Comparison of ENCODE assay signal across 29 cellular contexts in the genomic region with DNA sequence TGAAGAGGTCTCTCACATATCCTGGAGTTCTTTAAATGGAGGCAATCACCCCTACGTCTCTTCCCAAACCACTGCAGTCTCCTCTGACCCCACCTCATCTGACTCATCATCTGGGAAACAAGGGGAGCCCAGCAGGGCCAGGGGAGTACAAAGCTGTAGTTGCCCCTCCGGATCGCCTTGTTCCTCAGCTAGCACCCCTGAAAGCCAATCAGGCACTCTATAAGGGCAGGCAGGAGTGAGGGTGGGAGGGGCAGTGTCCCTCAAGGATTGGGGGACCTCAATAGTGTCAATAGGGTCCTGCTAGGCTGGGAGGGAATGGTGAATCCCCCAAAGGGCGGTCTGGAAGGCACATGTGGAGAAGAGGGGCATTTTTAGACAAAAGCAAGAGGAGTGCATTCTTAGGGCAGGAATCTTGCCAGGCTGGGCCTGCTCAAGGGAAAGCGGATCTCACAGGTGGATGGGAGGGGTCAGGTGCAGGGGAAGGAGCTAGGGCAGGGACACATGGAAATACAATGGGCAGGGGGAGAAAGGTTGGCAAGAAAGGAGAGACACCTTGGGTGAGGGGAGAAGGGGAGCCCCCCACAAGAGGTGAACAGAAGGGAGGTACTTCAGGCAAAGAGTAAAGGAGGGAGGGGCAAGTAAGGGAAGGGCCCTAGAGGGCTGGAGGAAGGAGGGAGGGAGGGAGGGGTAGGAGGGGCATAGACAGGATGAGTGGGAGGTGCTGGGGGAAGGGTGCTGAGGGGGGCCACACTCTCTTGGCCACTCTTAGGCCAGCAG. TPM values are rescaled to one million over a fixed set of nuclear protein-coding genes. Genes with fewer than 3 reads are reported as not detected.
A peak's percentile ranks its signal among the peaks of the same experiment; 100 is the strongest.
DNase-seq lines count a peak whose midpoint lies in the region; ATAC-seq and TF ChIP-seq lines count a peak whose summit lies in the region.
"Had no signal": no experiment of that assay in that cellular context is flagged by ENCODE, and none has a peak within 500 bp of the region (broad histone marks: within the 10 kb centered on the region; RNA-seq: fewer than 3 reads in every experiment).

No MANE protein-coding gene starts in this region.

- no peak overlapping the region; the same call in 1 of the 2 replicates for H3K4me3 Mint-ChIP-seq in WTC11
- H3K4me3 Mint-ChIP-seq: activated CD8-positive, alpha-beta T cell treated with anti-CD3 and anti-CD28 coated beads for 36 hours; CD14-positive monocyte; neural progenitor cell had no signal

- H3K27me3 Mint-ChIP-seq in WTC11 (ENCODE audit: low read depth) = peaks cover 16% of the 10 kb centered on the region

- no peak for TF ChIP-seq POLR2A in thyroid gland (IDR thresholded peaks at IDR 0.05)

- no peak overlapping the region for H3K14ac ChIP-seq in mesenchymal stem cell (ENCODE audit: low read length in 2 of 2)

- no peak overlapping the region for H3K23ac ChIP-seq in mesenchymal stem cell (ENCODE audit: low read length in 2 of 2)

- POLR2A ChIA-PET in WTC11 (lab: Charles Lee) = interaction anchor here (1.4 to 2.4 kb wide), 5 partner anchors 10 to 116 kb away, joined by 3 to 14 read pairs (median 5); partner anchors contain the start of genes ELF3 and LMOD1

- H2BK12ac ChIP-seq in mesenchymal stem cell (ENCODE audit: low read length in 2 of 2) = no peak overlapping the region

- no peak overlapping the region for H3K4me3 ChIP-seq in H7 (ENCODE audit: insufficient read depth, low read depth, low read length)
- no peak overlapping the region for H3K4me3 ChIP-seq in mesenchymal stem cell (ENCODE audit: insufficient read depth in 1 of 2, low read depth in 1 of 2, low read length in 2 of 2)
- H3K4me3 ChIP-seq in thyroid gland (replicated peaks in 1 of 3) = no peak overlapping the region
- H3K4me3 ChIP-seq: hepatocyte, mucosa of descending colon, neural progenitor cell, spleen, upper lobe of left lung had no signal

- H3K27ac ChIP-seq in mesenchymal stem cell (ENCODE audit: low read length, poor library complexity, severe bottlenecking) (no peak overlapping the region), thyroid gland (no peak overlapping the region)
- H3K27ac ChIP-seq: hepatocyte, neural progenitor cell, spleen, upper lobe of left lung had no signal

- CTCF ChIA-PET in WTC11 (lab: Charles Lee) = interaction anchor here (0.5 to 5.7 kb wide), 30 partner anchors 10 to 458 kb away, joined by 3 to 135 read pairs (median 14); partner anchors contain the start of genes ELF3, GPR37L1, IPO9 and LMOD1

- peaks cover 6% of the 10 kb centered on the region; the same call in 1 of the 2 replicates for H3K27me3 ChIP-seq in H7 (ENCODE audit: control insufficient read depth, insufficient read depth, low read length)
- no peaks in the 10 kb centered on the region for H3K27me3 ChIP-seq in mesenchymal stem cell (ENCODE audit: control insufficient read depth in 1 of 2, insufficient read depth in 1 of 2, low read length in 2 of 2)
- H3K27me3 ChIP-seq in thyroid gland = no peaks in the 10 kb centered on the region
- H3K27me3 ChIP-seq: hepatocyte, upper lobe of left lung had no signal

- peak; percentile 39 for ATAC-seq in WTC11
- ATAC-seq in sciatic nerve = no peak
- ATAC-seq: activated CD8-positive, alpha-beta T cell treated with anti-CD3 and anti-CD28 coated beads for 36 hours; HCT116; left ventricle myocardium superior; mucosa of descending colon; Right ventricle myocardium inferior had no signal

- 63% methylated on average over 5 of the region's 5 CpGs for WGBS in mesenchymal stem cell
- 59 to 66% methylated on average over 5 of the region's 5 CpGs for WGBS in thyroid gland, 2 donors

- H3K79me1 ChIP-seq in mesenchymal stem cell (replicated peaks; ENCODE audit: low read length, poor library complexity, severe bottlenecking) = no peaks in the 10 kb centered on the region

- no peaks in the 10 kb centered on the region for H3K36me3 Mint-ChIP-seq in WTC11
- H3K36me3 Mint-ChIP-seq: neural progenitor cell had no signal

- H3K9me3 ChIP-seq in mesenchymal stem cell (ENCODE audit: control insufficient read depth, low read length) (no peaks in the 10 kb centered on the region), thyroid gland (no peaks in the 10 kb centered on the region)
- H3K9me3 ChIP-seq: mucosa of descending colon, spleen, upper lobe of left lung had no signal

- H4K8ac ChIP-seq in mesenchymal stem cell (ENCODE audit: low read length) = no peak overlapping the region

- no peak overlapping the region for H2BK5ac ChIP-seq in mesenchymal stem cell (ENCODE audit: low read depth, low read length, poor library complexity, severe bottlenecking)

- H3K4me1 ChIP-seq in mesenchymal stem cell (ENCODE audit: control insufficient read depth, insufficient read depth, low read depth, low read length) (peaks cover 12% of the 10 kb centered on the region), thyroid gland (peaks cover 7 to 16% of the 10 kb centered on the region in 2 donors)

- TF ChIP-seq CTCF in WTC11 (IDR thresholded peaks at IDR 0.05) (no peak), thyroid gland (IDR thresholded peaks at IDR 0.05) (no peak)

- no peak overlapping the region for H3K18ac ChIP-seq in mesenchymal stem cell (ENCODE audit: low read depth in 1 of 2, low read length in 2 of 2)

- no peak overlapping the region for H2BK120ac ChIP-seq in mesenchymal stem cell (ENCODE audit: low read depth, low read length)

- H3K4me2 ChIP-seq in mesenchymal stem cell (ENCODE audit: low read length, poor library complexity, severe bottlenecking) = no peak overlapping the region
- H3K4me2 ChIP-seq: hepatocyte, neural progenitor cell had no signal

- H2BK15ac ChIP-seq in mesenchymal stem cell (ENCODE audit: low read depth, poor library complexity, severe bottlenecking) = no peak overlapping the region

- H4K91ac ChIP-seq in mesenchymal stem cell (ENCODE audit: low read length) = no peak overlapping the region

- no peak overlapping the region for H3K9ac ChIP-seq in mesenchymal stem cell (ENCODE audit: low read length)
- H3K9ac ChIP-seq: neural progenitor cell had no signal

- intact Hi-C loops in thyroid gland (cut with DNase I) (loop anchor here (10.0 kb wide), 1 partner anchor 220 kb away; no protein-coding TSS in a partner anchor), sciatic nerve (cut with DNase I) (no loop called here)

- peak; percentile 67 for DNase-seq in H7
- DNase-seq in WTC11 (ENCODE audit: low spot score) = peak; percentile 30
- no peak for DNase-seq in mesenchymal stem cell
- peak; percentile 35 to 40 for DNase-seq in thyroid gland
- no peak for DNase-seq in sciatic nerve (ENCODE audit: low spot score)
- no peak for DNase-seq in dedifferentiated amniotic fluid mesenchymal stem cell (ENCODE audit: extremely low spot score)
- no peak for DNase-seq in AG08396 (ENCODE audit: low spot score)
- DNase-seq: activated CD4-positive, CD25-positive, alpha-beta regulatory T cell treated with anti-CD3 and anti-CD28 coated beads, Interleukin-2, amount 50 U/mL, for 72 hours; activated CD8-positive, alpha-beta T cell treated with anti-CD3 and anti-CD28 coated beads for 36 hours; activated gamma-delta T cell; activated T-cell treated with anti-CD3 and anti-CD28 coated beads for 4 hours; left ventricle myocardium superior; mucosa of descending colon; NCI-H1930; NCI-H345; NCI-H774; spleen; stimulated activated CD4-positive, alpha-beta T cell treated with anti-CD3 and anti-CD28 coated beads, Interleukin-4, amount 100 ng/mL, for 1 hour; stimulated activated naive CD4-positive, alpha-beta T cell treated with Interleukin-2 at 50 U/mL for 16 hours; T1000 had no signal

- peak overlapping the region; percentile 89 for H3K27ac Mint-ChIP-seq in WTC11
- H3K27ac Mint-ChIP-seq: activated CD8-positive, alpha-beta T cell treated with anti-CD3 and anti-CD28 coated beads for 36 hours; neural progenitor cell had no signal

- H2AK5ac ChIP-seq in mesenchymal stem cell (ENCODE audit: low read length, severe bottlenecking) = no peak overlapping the region

- no peak overlapping the region for H3K4ac ChIP-seq in mesenchymal stem cell (ENCODE audit: low read depth in 1 of 2, low read length in 2 of 2)

- H3K4me1 Mint-ChIP-seq in WTC11 = peaks cover 37% of the 10 kb centered on the region

- no peaks in the 10 kb centered on the region for H3K9me3 Mint-ChIP-seq in WTC11
- H3K9me3 Mint-ChIP-seq: activated CD8-positive, alpha-beta T cell treated with anti-CD3 and anti-CD28 coated beads for 36 hours; neural progenitor cell had no signal

- H2AFZ ChIP-seq in mesenchymal stem cell (ENCODE audit: low read depth, low read length) = peak overlapping the region; percentile 8
- H2AFZ ChIP-seq: hepatocyte, neural progenitor cell had no signal

- H3K36me3 ChIP-seq in H7 (replicated peaks; ENCODE audit: control insufficient read depth, insufficient read depth, low read length) = no peaks in the 10 kb centered on the region
- peaks cover 19 to 33% of the 10 kb centered on the region in 2 experiments for H3K36me3 ChIP-seq in mesenchymal stem cell (ENCODE audit: control insufficient read depth in 1 of 2, insufficient read depth in 2 of 2, low read depth in 1 of 2, low read length in 2 of 2)
- no peaks in the 10 kb centered on the region for H3K36me3 ChIP-seq in thyroid gland
- H3K36me3 ChIP-seq: neural progenitor cell had no signal

RNA-seq across cellular contexts. Expression of gene SHISA4, which starts 5.8 kb away (rescaled TPM):
- total RNA-seq in H7 (2014; rRNA removed; shearing (Covaris generic)) = 3.7 and 6.1 TPM in 2 replicates
- 6.3 to 9.9 TPM (median 8.1 TPM) in 3 replicates for total RNA-seq in WTC11 (2021)
- polyA plus RNA-seq in mesenchymal stem cell (2013, experiment 1 of 2) = 32.9 TPM
- 33.3 TPM for polyA plus RNA-seq in mesenchymal stem cell (2013, experiment 2 of 2)
- 10 to 100 TPM; 28.8 to 60.3 (median 50.3) TPM for total RNA-seq in thyroid gland
- 37.7 TPM for total RNA-seq in sciatic nerve
- total RNA-seq: OCI-LY7 had no signal

RNA-seq across cellular contexts. Expression of gene LMOD1, which starts 51.8 kb away (rescaled TPM):
- total RNA-seq in H7 (2014; rRNA removed; shearing (Covaris generic)) = 0.42 and 0.48 TPM in 2 replicates
- total RNA-seq in WTC11 (2021) (1.5 to 1.9 TPM (median 1.6 TPM) in 3 replicates), thyroid gland (10 to 100 TPM; 30.6 to 50.0 (median 35.9) TPM), sciatic nerve (41.6 TPM)
- 10.1 TPM for polyA plus RNA-seq in mesenchymal stem cell (2013, experiment 1 of 2)
- 9.6 TPM for polyA plus RNA-seq in mesenchymal stem cell (2013, experiment 2 of 2)
- total RNA-seq: activated CD8-positive, alpha-beta T cell treated with anti-CD3 and anti-CD28 coated beads for 36 hours; dermis microvascular lymphatic vessel endothelial cell; HT-29; OCI-LY7 had no signal
- polyA plus RNA-seq: CD14-positive monocyte had no signal

Comparison
In these comparisons a context has a peak if more than half of its experiments do, and no peak if none do; other contexts are left out.
1. DNase-seq: peak in H7 (single experiment), WTC11 (single experiment) and thyroid gland (2 of 2); none in mesenchymal stem cell (single experiment), sciatic nerve (single experiment), dedifferentiated amniotic fluid mesenchymal stem cell (single experiment) and AG08396 (single experiment).
2. RNA of gene LMOD1, which starts 51.8 kb away (total RNA-seq): 41.6 TPM in sciatic nerve (single experiment) and 30.6 to 50.0 TPM in thyroid gland; 1.5 to 1.9 TPM in WTC11 and 0.42 to 0.48 TPM in H7; every median in the first group is over 10 times any median in the second.